Comparison of ENCODE assay signal across 31 cellular contexts in genomic region chr20:45209924-45210323, GRCh38. TPM values are rescaled to one million over a fixed set of nuclear protein-coding genes. Genes with fewer than 3 reads are reported as not detected.
"Had no signal": no experiment of that assay in that cellular context is flagged by ENCODE, and none has a peak within 500 bp of the region (broad histone marks: within the 10 kb centered on the region; RNA-seq: fewer than 3 reads in every experiment).

No MANE protein-coding gene starts in this region.

- H3K27me3 ChIP-seq: brain microvascular endothelial cell had no signal

- DNase-seq: activated CD4-positive, alpha-beta memory T cell treated with anti-CD3 and anti-CD28 coated beads for 36 hours; activated CD4-positive, alpha-beta T cell treated with anti-CD3 and anti-CD28 coated beads, Interleukin-2, amount 10 ng/mL, durations not matched to agents 7 days and 5 days; activated CD4-positive, CD25-positive, alpha-beta regulatory T cell; activated CD8-positive, alpha-beta memory T cell treated with anti-CD3 and anti-CD28 coated beads for 24 hours; activated gamma-delta T cell; activated naive CD4-positive, alpha-beta T cell treated with anti-CD3 and anti-CD28 coated beads for 36 hours; activated T-cell treated with anti-CD3 and anti-CD28 coated beads, Interleukin-2, amount 50 U/mL, for 48 hours; amygdala; brain microvascular endothelial cell; cerebellar nuclear complex; NCI-H1092; NCI-H1417; NCI-H2029; NCI-H2107; NCI-H2171 treated with DMSO at 0.1 percent for 48 hours; NCI-H226; NCI-H526; NCI-H82; OCI-M1; RPMI8226; T-cell; T-helper 2 cell; T1000 had no signal

- FAIRE-seq: TTC549 had no signal

- H3K36me3 ChIP-seq: brain microvascular endothelial cell, cardiac muscle cell had no signal

- H3K27ac ChIP-seq: brain microvascular endothelial cell, cardiac muscle cell, SK-N-MC had no signal

- ATAC-seq: activated T-helper 17 cell treated with anti-CD3 and anti-CD28 coated beads, Interleukin-2, amount 50 U/mL, for 72 hours; Panc1; Right ventricle myocardium inferior; T-cell had no signal

- H3K4me3 ChIP-seq: cardiac muscle cell, SK-N-MC had no signal

RNA-seq across cellular contexts. Expression of gene SEMG1, which starts 3.1 kb away (rescaled TPM):
- total RNA-seq: activated CD4-positive, alpha-beta memory T cell treated with anti-CD3 and anti-CD28 coated beads for 36 hours; activated CD4-positive, alpha-beta T cell treated with anti-CD3 and anti-CD28 coated beads, Interleukin-2, amount 10 ng/mL, durations not matched to agents 7 days and 5 days; activated naive CD4-positive, alpha-beta T cell treated with anti-CD3 and anti-CD28 coated beads for 36 hours; activated T-helper 17 cell treated with anti-CD3 and anti-CD28 coated beads, Interleukin-2, amount 50 U/mL, for 72 hours; cardiac muscle cell; MCF 10A; NCI-H460; Right ventricle myocardium inferior; T-cell had no signal
- polyA plus RNA-seq: cardiac muscle cell had no signal

RNA-seq across cellular contexts. Expression of gene SEMG2, which starts 11.2 kb away (rescaled TPM):
- total RNA-seq: activated CD4-positive, alpha-beta memory T cell treated with anti-CD3 and anti-CD28 coated beads for 36 hours; activated CD4-positive, alpha-beta T cell treated with anti-CD3 and anti-CD28 coated beads, Interleukin-2, amount 10 ng/mL, durations not matched to agents 7 days and 5 days; activated naive CD4-positive, alpha-beta T cell treated with anti-CD3 and anti-CD28 coated beads for 36 hours; activated T-helper 17 cell treated with anti-CD3 and anti-CD28 coated beads, Interleukin-2, amount 50 U/mL, for 72 hours; cardiac muscle cell; MCF 10A; NCI-H460; Right ventricle myocardium inferior; T-cell had no signal
- polyA plus RNA-seq: cardiac muscle cell had no signal

RNA-seq across cellular contexts. Expression of gene PI3, which starts 35.2 kb away (rescaled TPM):
- total RNA-seq: activated CD4-positive, alpha-beta memory T cell treated with anti-CD3 and anti-CD28 coated beads for 36 hours; activated CD4-positive, alpha-beta T cell treated with anti-CD3 and anti-CD28 coated beads, Interleukin-2, amount 10 ng/mL, durations not matched to agents 7 days and 5 days; activated naive CD4-positive, alpha-beta T cell treated with anti-CD3 and anti-CD28 coated beads for 36 hours; activated T-helper 17 cell treated with anti-CD3 and anti-CD28 coated beads, Interleukin-2, amount 50 U/mL, for 72 hours; cardiac muscle cell; NCI-H460; Right ventricle myocardium inferior had no signal
- polyA plus RNA-seq: cardiac muscle cell had no signal

RNA-seq across cellular contexts. Expression of gene SLPI, which starts 44.4 kb away (rescaled TPM):
- total RNA-seq: activated CD4-positive, alpha-beta memory T cell treated with anti-CD3 and anti-CD28 coated beads for 36 hours; activated naive CD4-positive, alpha-beta T cell treated with anti-CD3 and anti-CD28 coated beads for 36 hours; activated T-helper 17 cell treated with anti-CD3 and anti-CD28 coated beads, Interleukin-2, amount 50 U/mL, for 72 hours; cardiac muscle cell had no signal
